ENCODE assay signal across 25 cellular contexts in the genomic region with DNA sequence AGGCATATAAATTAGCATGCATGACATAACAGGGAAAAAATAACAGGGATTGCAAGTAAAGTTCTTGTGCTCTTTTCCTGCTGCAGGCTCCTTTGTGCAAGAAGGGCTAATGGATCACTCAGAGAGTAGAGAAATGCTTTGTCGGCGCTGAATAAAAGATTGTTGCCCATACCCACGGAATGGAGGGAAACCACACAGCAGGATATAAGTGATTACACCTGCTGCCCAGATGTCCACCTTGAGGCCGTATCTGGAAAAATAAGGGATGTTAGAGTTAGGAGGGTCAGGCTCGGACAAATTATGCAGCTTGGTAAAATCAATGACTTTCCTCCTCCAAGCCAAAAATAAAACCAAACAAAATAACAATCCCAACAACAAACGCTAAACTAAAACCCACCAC.
"Had no signal": no experiment of that assay in that cellular context is flagged by ENCODE, and none has a peak within 500 bp of the region (broad histone marks: within the 10 kb centered on the region; RNA-seq: fewer than 3 reads in every experiment).

No MANE protein-coding gene starts in this region.

- ATAC-seq: left colon; left lung; lower lobe of right lung; natural killer cell; right lobe of liver; stimulated activated effector memory CD8-positive, alpha-beta T cell treated with anti-CD3 and anti-CD28 coated beads, Interleukin-12 subunit alpha, Interleukin-12 subunit beta, amount 100 ng/mL, for 72 hours; upper lobe of right lung had no signal

- H3K27ac Mint-ChIP-seq: immature natural killer cell; naive B cell; natural killer cell; progenitor cell of endocrine pancreas; stimulated activated effector memory CD8-positive, alpha-beta T cell treated with anti-CD3 and anti-CD28 coated beads, Interleukin-12 subunit alpha, Interleukin-12 subunit beta, amount 100 ng/mL, for 72 hours; stimulated activated naive CD8-positive, alpha-beta T cell treated with anti-CD3 and anti-CD28 coated beads, Interleukin-15, Interleukin-2, amounts not matched to agents 100 ng/mL and 50 ng/mL, for 24 hours had no signal

- DNase-seq: hypothalamus; immature natural killer cell; kidney; left colon; left lung; lower lobe of right lung; mammary epithelial cell; mesenchymal stem cell; naive B cell; natural killer cell; nephron progenitor cell; ovary; right lobe of liver; stimulated activated CD4-positive, alpha-beta T cell treated with anti-CD3 and anti-CD28 coated beads, Interleukin-12 subunit alpha, Interleukin-12 subunit beta, amount 100 ng/mL, for 4 hours; stimulated activated CD4-positive, alpha-beta T cell treated with anti-CD3 and anti-CD28 coated beads, Interleukin-4, amount 100 ng/mL, for 24 hours; stimulated activated naive CD4-positive, alpha-beta T cell; tibial artery; trophoblast cell; upper lobe of right lung had no signal

- H3K4me3 Mint-ChIP-seq: immature natural killer cell; naive B cell; natural killer cell; nephron progenitor cell; stimulated activated effector memory CD8-positive, alpha-beta T cell treated with anti-CD3 and anti-CD28 coated beads, Interleukin-12 subunit alpha, Interleukin-12 subunit beta, amount 100 ng/mL, for 72 hours; stimulated activated naive CD8-positive, alpha-beta T cell treated with anti-CD3 and anti-CD28 coated beads, Interleukin-15, Interleukin-2, amounts not matched to agents 100 ng/mL and 50 ng/mL, for 24 hours had no signal

- H3K4me1 ChIP-seq: left lung, lower lobe of right lung, right atrium auricular region, right lobe of liver, suprapubic skin, tibial artery, upper lobe of right lung had no signal

- H3K4me3 ChIP-seq: left lung, lower lobe of right lung, ovary, right atrium auricular region, right lobe of liver, suprapubic skin, thoracic aorta, tibial artery, upper lobe of right lung had no signal

- H3K27me3 Mint-ChIP-seq: naive B cell; stimulated activated naive CD8-positive, alpha-beta T cell treated with anti-CD3 and anti-CD28 coated beads, Interleukin-15, Interleukin-2, amounts not matched to agents 100 ng/mL and 50 ng/mL, for 24 hours had no signal

- H3K9me3 Mint-ChIP-seq: naive B cell; natural killer cell; nephron progenitor cell; stimulated activated naive CD8-positive, alpha-beta T cell treated with anti-CD3 and anti-CD28 coated beads, Interleukin-15, Interleukin-2, amounts not matched to agents 100 ng/mL and 50 ng/mL, for 24 hours had no signal

- H3K27me3 ChIP-seq: left lung, ovary, right atrium auricular region, right lobe of liver, suprapubic skin, tibial artery, upper lobe of right lung had no signal

- H3K36me3 ChIP-seq: left lung, lower lobe of right lung, ovary, right lobe of liver, suprapubic skin, thoracic aorta, tibial artery, upper lobe of right lung had no signal

- H3K9me3 ChIP-seq: left lung, lower lobe of right lung, ovary, right atrium auricular region, right lobe of liver, suprapubic skin, thoracic aorta, tibial artery, upper lobe of right lung had no signal

- H3K27ac ChIP-seq: left lung, lower lobe of right lung, ovary, right atrium auricular region, right lobe of liver, suprapubic skin, thoracic aorta, tibial artery, upper lobe of right lung had no signal

- H3K36me3 Mint-ChIP-seq: immature natural killer cell; naive B cell; natural killer cell; stimulated activated effector memory CD8-positive, alpha-beta T cell treated with anti-CD3 and anti-CD28 coated beads, Interleukin-12 subunit alpha, Interleukin-12 subunit beta, amount 100 ng/mL, for 72 hours had no signal

- H3K4me1 Mint-ChIP-seq: immature natural killer cell; naive B cell; natural killer cell; nephron progenitor cell; stimulated activated effector memory CD8-positive, alpha-beta T cell treated with anti-CD3 and anti-CD28 coated beads, Interleukin-12 subunit alpha, Interleukin-12 subunit beta, amount 100 ng/mL, for 72 hours had no signal
